8 cellular contexts compared by ENCODE assay signal in the genomic region with DNA sequence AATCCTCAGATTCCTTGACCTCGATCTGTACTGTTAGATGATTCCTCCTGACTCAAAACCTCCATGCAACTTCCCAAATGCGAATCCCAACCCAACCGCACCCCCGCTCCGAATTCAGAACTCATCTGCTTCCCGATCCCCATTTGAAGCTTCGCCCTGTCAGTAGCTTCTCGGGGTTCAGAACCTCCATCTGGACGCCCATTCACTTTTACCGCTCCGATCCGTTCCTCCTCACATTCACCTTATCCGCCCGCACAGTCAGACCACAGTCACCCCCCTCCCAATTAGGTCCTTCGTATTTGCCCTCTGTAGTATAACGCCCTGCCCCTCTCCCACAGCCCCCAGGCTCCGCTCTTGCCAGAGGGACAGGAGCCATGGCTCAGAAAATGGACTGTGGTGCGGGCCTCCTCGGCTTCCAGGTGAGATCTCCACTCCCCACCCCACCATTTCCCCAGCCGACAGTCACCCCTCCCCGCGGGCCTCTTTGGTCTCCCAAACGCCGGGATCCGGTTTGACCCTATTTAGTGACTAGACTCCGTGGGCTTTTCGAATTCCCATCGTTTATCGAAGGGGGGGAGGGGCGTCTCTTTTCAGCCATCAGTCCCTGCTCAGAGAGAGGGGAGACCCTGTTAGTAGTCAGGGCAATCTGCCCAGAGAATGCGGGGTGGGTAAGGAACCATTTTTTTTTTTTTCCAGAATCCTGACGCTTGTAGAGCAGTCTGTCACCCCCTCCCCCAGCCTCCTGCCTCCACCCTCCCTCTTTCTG. TPM values are rescaled to one million over a fixed set of nuclear protein-coding genes. Genes with fewer than 3 reads are reported as not detected.
A peak's percentile ranks its signal among the peaks of the same experiment; 100 is the strongest.
DNase-seq lines count a peak whose midpoint lies in the region; ATAC-seq and TF ChIP-seq lines count a peak whose summit lies in the region.

No MANE protein-coding gene starts in this region.

- no peaks in the 10 kb centered on the region for H4K20me1 ChIP-seq in GM23338 (replicated peaks; ENCODE audit: insufficient read depth)

- H3K79me1 ChIP-seq in mesendoderm (ENCODE audit: low read length): peaks cover 3% of the 10 kb centered on the region

- H2AK5ac ChIP-seq in mesendoderm (ENCODE audit: low read length): no peak overlapping the region

- H3F3A ChIP-seq in GM23338 (replicated peaks; ENCODE audit: low read depth): no peaks in the 10 kb centered on the region

- H3K9ac ChIP-seq in SK-N-MC (ENCODE audit: insufficient read length) (peak overlapping the region; percentile 87), mesendoderm (ENCODE audit: low read length) (peak overlapping the region; percentile 94)

- peak overlapping the region; percentile 87 for H3K27ac Mint-ChIP-seq in GM23338
- H3K27ac Mint-ChIP-seq in type B pancreatic cell: peak overlapping the region; percentile 96

- DNase-seq in 8988T: peak; percentile 9
- DNase-seq in GM23338 (ENCODE audit: low spot score): peak; percentile 62
- DNase-seq in SK-N-MC (ENCODE audit: low read depth, low spot score): no peak
- DNase-seq in mesendoderm: peak; percentile 62
- no peak for DNase-seq in type B pancreatic cell (ENCODE audit: extremely low spot score, unreplicated experiment)
- no peak for DNase-seq in CD1c-positive myeloid dendritic cell (ENCODE audit: extremely low spot score)

- H2AFZ ChIP-seq in GM23338: no peak overlapping the region

- no peak overlapping the region for H3K4ac ChIP-seq in mesendoderm (ENCODE audit: low read depth, low read length)

- no peaks in the 10 kb centered on the region for H3K27me3 ChIP-seq in GM23338 (ENCODE audit: insufficient read depth)
- no peaks in the 10 kb centered on the region for H3K27me3 ChIP-seq in ectodermal cell (ENCODE audit: control insufficient read depth, insufficient read depth, low read length, poor library complexity, severe bottlenecking)
- no peaks in the 10 kb centered on the region for H3K27me3 ChIP-seq in mesendoderm (ENCODE audit: insufficient read depth, low read length, poor library complexity)

- peak; percentile 16 for ATAC-seq in GM23338
- no peak for ATAC-seq in GM21529 (IDR thresholded peaks at IDR 0.05; ENCODE audit: unreplicated experiment)

- H2BK120ac ChIP-seq in mesendoderm (ENCODE audit: low read depth, low read length): no peak overlapping the region

- H3K4me3 ChIP-seq in GM23338: peak overlapping the region; percentile 68
- H3K4me3 ChIP-seq in SK-N-MC: peak overlapping the region; percentile 77
- H3K4me3 ChIP-seq in ectodermal cell (ENCODE audit: insufficient read depth, low read depth, low read length): peak overlapping the region; percentile 63
- H3K4me3 ChIP-seq in mesendoderm (ENCODE audit: low read length): peak overlapping the region; percentile 91

- H3K27ac ChIP-seq in GM23338 (ENCODE audit: low read depth): peak overlapping the region; percentile 59
- peak overlapping the region; percentile 55; the same call in 1 of the 2 replicates for H3K27ac ChIP-seq in SK-N-MC
- H3K27ac ChIP-seq in ectodermal cell (ENCODE audit: insufficient read depth, low read depth, low read length, poor library complexity, severe bottlenecking): peak overlapping the region; percentile 77
- peak overlapping the region; percentile 73 for H3K27ac ChIP-seq in mesendoderm (ENCODE audit: low read depth, low read length)

- H3K36me3 ChIP-seq in GM23338 (ENCODE audit: insufficient read depth) (no peaks in the 10 kb centered on the region), SK-N-MC (ENCODE audit: insufficient read depth, low read length) (peaks cover 40% of the 10 kb centered on the region), ectodermal cell (ENCODE audit: control insufficient read depth, insufficient read depth, low read length) (peaks cover 21% of the 10 kb centered on the region), mesendoderm (ENCODE audit: control insufficient read depth, insufficient read depth, low read length) (peaks cover 5% of the 10 kb centered on the region)

- H3K9me3 Mint-ChIP-seq in GM23338 (no peaks in the 10 kb centered on the region; the same call in 2 of the 3 replicates), type B pancreatic cell (no peaks in the 10 kb centered on the region)

- H3K18ac ChIP-seq in mesendoderm (ENCODE audit: low read length): peak overlapping the region; percentile 32

- no peak overlapping the region for H3K23ac ChIP-seq in mesendoderm (ENCODE audit: low read length)

- no peak overlapping the region for H4K5ac ChIP-seq in mesendoderm (ENCODE audit: low read length)

- no peak overlapping the region for H2BK15ac ChIP-seq in mesendoderm (replicated peaks; ENCODE audit: low read depth)

- H3K4me3 Mint-ChIP-seq in GM23338: peak overlapping the region; percentile 93
- peak overlapping the region; percentile 95 for H3K4me3 Mint-ChIP-seq in type B pancreatic cell

- H3K4me1 Mint-ChIP-seq in GM23338: peaks cover 9% of the 10 kb centered on the region
- H3K4me1 Mint-ChIP-seq in type B pancreatic cell (ENCODE audit: unreplicated experiment): peaks cover 9% of the 10 kb centered on the region

- peak overlapping the region; percentile 82 for H3K4me2 ChIP-seq in GM23338
- peak overlapping the region; percentile 27 for H3K4me2 ChIP-seq in mesendoderm (ENCODE audit: low read length)

- H3K56ac ChIP-seq in mesendoderm (ENCODE audit: low read length): peak overlapping the region; percentile 92

- peak overlapping the region; percentile 45 for H2BK5ac ChIP-seq in mesendoderm (ENCODE audit: low read length)

- H3K36me3 Mint-ChIP-seq in GM23338 (ENCODE audit: low read depth) (peaks cover 33% of the 10 kb centered on the region), type B pancreatic cell (peaks cover 20% of the 10 kb centered on the region)

- 0% methylated on average over 29 to 32 of the region's 32 CpGs for WGBS in ectodermal cell, 2 experiments
- WGBS in mesendoderm (ENCODE audit: extremely low coverage, insufficient coverage, low lambda C conversion rate): no CpG with 5 or more reads among the region's 32 CpGs

- H3K79me2 ChIP-seq in GM23338 (replicated peaks; ENCODE audit: insufficient read depth) (no peaks in the 10 kb centered on the region), mesendoderm (ENCODE audit: control insufficient read depth, insufficient read depth, low read length) (peaks cover 7% of the 10 kb centered on the region)

- TF ChIP-seq CTCF in GM23338 (conservative IDR thresholded peaks at IDR 0.05; ENCODE audit: low read depth in 2 of 2) (no peak), type B pancreatic cell (conservative IDR thresholded peaks at IDR 0.05) (no peak)

- H3K4me1 ChIP-seq in GM23338 (ENCODE audit: insufficient read depth): no peaks in the 10 kb centered on the region
- peaks cover 21% of the 10 kb centered on the region for H3K4me1 ChIP-seq in ectodermal cell (ENCODE audit: control insufficient read depth, insufficient read depth, low read length)
- no peaks in the 10 kb centered on the region for H3K4me1 ChIP-seq in mesendoderm (ENCODE audit: control insufficient read depth, low read depth, low read length)

- H3K9me3 ChIP-seq in SK-N-MC (ENCODE audit: low read depth, low read length): no peaks in the 10 kb centered on the region
- no peaks in the 10 kb centered on the region for H3K9me3 ChIP-seq in ectodermal cell (ENCODE audit: control insufficient read depth, low read length)

- no peaks in the 10 kb centered on the region for H3K9me2 ChIP-seq in GM23338 (ENCODE audit: insufficient read depth)

- no peak overlapping the region for H4K8ac ChIP-seq in mesendoderm (ENCODE audit: low read depth, low read length)

- H3K27me3 Mint-ChIP-seq in GM23338 (ENCODE audit: insufficient read depth, low read depth, poor library complexity) (peaks cover 9% of the 10 kb centered on the region), type B pancreatic cell (peaks cover 3% of the 10 kb centered on the region)

TF ChIP-seq in GM23338, 12 proteins besides CTCF, POLR2A, EP300 and RAD21 (continues in another document):
- TF ChIP-seq ZNF331 (CRISPR knock-in tag; IDR thresholded peaks at IDR 0.05; ENCODE audit: low read depth) (no peak), STAT1 (IDR thresholded peaks at IDR 0.05; ENCODE audit: unreplicated experiment) (no peak), ZNF114 (CRISPR knock-in tag; IDR thresholded peaks at IDR 0.05) (no peak), NANOG (IDR thresholded peaks at IDR 0.05; ENCODE audit: borderline replicate concordance) (no peak), EZH2phosphoT487 (IDR thresholded peaks at IDR 0.05; ENCODE audit: unreplicated experiment) (no peak)

RNA-seq across cellular contexts. Expression of a gene that starts 0.7 kb away (rescaled TPM):
- total RNA-seq in GM23338 (2014; rRNA removed; shearing (Covaris generic)): 88.5 and 89.8 TPM in 2 replicates
- polyA plus RNA-seq in GM23338 (2016; fragmentation: Nextera tagmentation; extraction: Ambion mirVana): 58.5 and 60.8 TPM in 2 replicates
- polyA plus RNA-seq in ectodermal cell (2013, experiment 1 of 4): 301 TPM
- 303 TPM for polyA plus RNA-seq in ectodermal cell (2013, experiment 2 of 4)
- polyA plus RNA-seq in ectodermal cell (2013, experiment 3 of 4): 261 TPM
- 305 TPM for polyA plus RNA-seq in ectodermal cell (2013, experiment 4 of 4)
- 153 TPM for polyA plus RNA-seq in mesendoderm (2013, experiment 1 of 2)
- polyA plus RNA-seq in mesendoderm (2013, experiment 2 of 2): 151 TPM
- total RNA-seq in type B pancreatic cell (ENCODE audit: low replicate concordance): 246 and 278 TPM in 2 replicates

Comparison
In these comparisons a context has a peak if more than half of its experiments do, and no peak if none do; other contexts are left out.
1. DNase-seq: peak in 8988T (single experiment), GM23338 (single experiment) and mesendoderm (single experiment); none in SK-N-MC (single experiment), type B pancreatic cell (single experiment) and CD1c-positive myeloid dendritic cell (single experiment).
2. Peak in every context shown above with its lines, with median percentiles within 50 percentile points of each other: H3K27ac ChIP-seq and H3K4me3 ChIP-seq.